In genomic region chr15:72180771-72181324, GRCh38 we compare ENCODE assay signal across 1 cellular context.
TF ChIP-seq lines count a peak whose summit lies in the region.

No MANE protein-coding gene starts in this region.

TF ChIP-seq in HepG2, 621 proteins besides CTCF, POLR2A, EP300 and RAD21:
- TF ChIP-seq FOXO1 (CRISPR knock-in tag; IDR thresholded peaks at IDR 0.05) (peak; percentile 62; the same call in 1 of the 2 replicates), NR2F6 (IDR thresholded peaks at IDR 0.05) (peak; percentile 54; the same call in 1 of the 2 replicates), NR2F6 (CRISPR knock-in tag; IDR thresholded peaks at IDR 0.05) (0 out of 2 replicates have a peak, but pooled peaks have one; percentile 44), MNT (IDR thresholded peaks at IDR 0.05) (no peak), ZFP36 (IDR thresholded peaks at IDR 0.05; ENCODE audit: borderline replicate concordance, low read depth, low read length, partially characterized antibody) (no peak), HDAC1 (CRISPR knock-in tag; IDR thresholded peaks at IDR 0.05) (0 out of 2 replicates have a peak, but pooled peaks have one; percentile 9), FOXP1 (IDR thresholded peaks at IDR 0.05) (no peak), FOXP1 (CRISPR knock-in tag; IDR thresholded peaks at IDR 0.05) (0 out of 2 replicates have a peak, but pooled peaks have one; percentile 34), ZBTB43 (CRISPR knock-in tag; conservative IDR thresholded peaks at IDR 0.05) (peak; percentile 81; the same call in 1 of the 2 replicates), ARID5B (CRISPR knock-in tag; IDR thresholded peaks at IDR 0.05) (0 out of 2 replicates have a peak, but pooled peaks have one; percentile 27), ARHGAP35 (CRISPR knock-in tag; IDR thresholded peaks at IDR 0.05; ENCODE audit: borderline replicate concordance) (no peak), ZNF790 (CRISPR knock-in tag; IDR thresholded peaks at IDR 0.05; ENCODE audit: borderline replicate concordance) (no peak), ZNF644 (CRISPR knock-in tag; IDR thresholded peaks at IDR 0.05; ENCODE audit: low read depth) (0 out of 2 replicates have a peak, but pooled peaks have one; percentile 42), TBX3 (IDR thresholded peaks at IDR 0.05; ENCODE audit: borderline replicate concordance) (no peak), IRF2 (CRISPR knock-in tag; IDR thresholded peaks at IDR 0.05) (no peak), ZNF770 (CRISPR knock-in tag; IDR thresholded peaks at IDR 0.05) (0 out of 2 replicates have a peak, but pooled peaks have one; percentile 17), ZNF558 (CRISPR knock-in tag; IDR thresholded peaks at IDR 0.05; ENCODE audit: borderline replicate concordance) (0 out of 2 replicates have a peak, but pooled peaks have one; percentile 8), SOX5 (CRISPR knock-in tag; IDR thresholded peaks at IDR 0.05; ENCODE audit: borderline replicate concordance) (0 out of 2 replicates have a peak, but pooled peaks have one; percentile 32), GLI4 (CRISPR knock-in tag; IDR thresholded peaks at IDR 0.05; ENCODE audit: borderline replicate concordance) (no peak), CCAR2 (optimal IDR thresholded peaks at IDR 0.05; ENCODE audit: low read depth, low read length) (no peak), RARA (CRISPR knock-in tag; IDR thresholded peaks at IDR 0.05) (peak; percentile 40; the same call in 1 of the 2 replicates)
